ENCODE assay signal across 1 cellular context in the genomic region with DNA sequence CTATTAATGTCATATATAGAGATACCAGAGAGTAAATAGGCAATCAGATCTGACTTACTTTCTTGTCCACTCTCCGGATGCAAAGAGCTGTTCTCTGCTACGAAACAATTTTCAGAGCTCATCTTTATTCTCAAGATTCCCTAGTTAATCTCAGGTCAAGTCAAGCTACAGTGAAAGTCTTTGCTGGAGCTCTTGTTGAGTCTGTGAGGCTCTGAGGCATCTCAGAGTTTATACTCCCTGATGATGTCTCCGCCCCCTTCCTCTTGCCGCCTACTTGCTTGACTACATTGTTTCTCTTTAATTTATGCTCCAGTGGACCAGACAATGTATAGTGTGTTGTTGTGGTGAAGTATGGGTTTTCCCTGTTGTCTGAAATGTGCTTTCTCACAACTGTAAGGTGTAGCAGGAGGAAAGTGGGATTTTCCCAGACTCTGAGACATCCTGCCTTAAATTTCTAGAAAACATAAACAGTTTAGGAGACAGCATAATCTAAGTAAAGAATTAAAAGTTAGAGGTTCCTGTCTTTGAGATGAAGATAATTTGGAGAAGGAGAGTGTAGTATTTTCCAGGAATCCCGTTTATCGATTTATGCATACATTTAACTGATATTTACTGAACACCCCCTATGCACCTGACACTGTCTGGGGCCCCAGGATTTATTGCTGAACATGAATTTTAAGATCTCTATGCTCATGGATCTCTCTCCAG.
TF ChIP-seq lines count a peak whose summit lies in the region.

A gene (minus strand): TSS at position 203 of the 708 bp plus-strand sequence. CDS start 81 bp downstream, at position 122.

TF ChIP-seq in K562, 482 proteins besides CTCF, POLR2A, EP300 and RAD21 (continued from another document):
- TF ChIP-seq, protein P1, sequence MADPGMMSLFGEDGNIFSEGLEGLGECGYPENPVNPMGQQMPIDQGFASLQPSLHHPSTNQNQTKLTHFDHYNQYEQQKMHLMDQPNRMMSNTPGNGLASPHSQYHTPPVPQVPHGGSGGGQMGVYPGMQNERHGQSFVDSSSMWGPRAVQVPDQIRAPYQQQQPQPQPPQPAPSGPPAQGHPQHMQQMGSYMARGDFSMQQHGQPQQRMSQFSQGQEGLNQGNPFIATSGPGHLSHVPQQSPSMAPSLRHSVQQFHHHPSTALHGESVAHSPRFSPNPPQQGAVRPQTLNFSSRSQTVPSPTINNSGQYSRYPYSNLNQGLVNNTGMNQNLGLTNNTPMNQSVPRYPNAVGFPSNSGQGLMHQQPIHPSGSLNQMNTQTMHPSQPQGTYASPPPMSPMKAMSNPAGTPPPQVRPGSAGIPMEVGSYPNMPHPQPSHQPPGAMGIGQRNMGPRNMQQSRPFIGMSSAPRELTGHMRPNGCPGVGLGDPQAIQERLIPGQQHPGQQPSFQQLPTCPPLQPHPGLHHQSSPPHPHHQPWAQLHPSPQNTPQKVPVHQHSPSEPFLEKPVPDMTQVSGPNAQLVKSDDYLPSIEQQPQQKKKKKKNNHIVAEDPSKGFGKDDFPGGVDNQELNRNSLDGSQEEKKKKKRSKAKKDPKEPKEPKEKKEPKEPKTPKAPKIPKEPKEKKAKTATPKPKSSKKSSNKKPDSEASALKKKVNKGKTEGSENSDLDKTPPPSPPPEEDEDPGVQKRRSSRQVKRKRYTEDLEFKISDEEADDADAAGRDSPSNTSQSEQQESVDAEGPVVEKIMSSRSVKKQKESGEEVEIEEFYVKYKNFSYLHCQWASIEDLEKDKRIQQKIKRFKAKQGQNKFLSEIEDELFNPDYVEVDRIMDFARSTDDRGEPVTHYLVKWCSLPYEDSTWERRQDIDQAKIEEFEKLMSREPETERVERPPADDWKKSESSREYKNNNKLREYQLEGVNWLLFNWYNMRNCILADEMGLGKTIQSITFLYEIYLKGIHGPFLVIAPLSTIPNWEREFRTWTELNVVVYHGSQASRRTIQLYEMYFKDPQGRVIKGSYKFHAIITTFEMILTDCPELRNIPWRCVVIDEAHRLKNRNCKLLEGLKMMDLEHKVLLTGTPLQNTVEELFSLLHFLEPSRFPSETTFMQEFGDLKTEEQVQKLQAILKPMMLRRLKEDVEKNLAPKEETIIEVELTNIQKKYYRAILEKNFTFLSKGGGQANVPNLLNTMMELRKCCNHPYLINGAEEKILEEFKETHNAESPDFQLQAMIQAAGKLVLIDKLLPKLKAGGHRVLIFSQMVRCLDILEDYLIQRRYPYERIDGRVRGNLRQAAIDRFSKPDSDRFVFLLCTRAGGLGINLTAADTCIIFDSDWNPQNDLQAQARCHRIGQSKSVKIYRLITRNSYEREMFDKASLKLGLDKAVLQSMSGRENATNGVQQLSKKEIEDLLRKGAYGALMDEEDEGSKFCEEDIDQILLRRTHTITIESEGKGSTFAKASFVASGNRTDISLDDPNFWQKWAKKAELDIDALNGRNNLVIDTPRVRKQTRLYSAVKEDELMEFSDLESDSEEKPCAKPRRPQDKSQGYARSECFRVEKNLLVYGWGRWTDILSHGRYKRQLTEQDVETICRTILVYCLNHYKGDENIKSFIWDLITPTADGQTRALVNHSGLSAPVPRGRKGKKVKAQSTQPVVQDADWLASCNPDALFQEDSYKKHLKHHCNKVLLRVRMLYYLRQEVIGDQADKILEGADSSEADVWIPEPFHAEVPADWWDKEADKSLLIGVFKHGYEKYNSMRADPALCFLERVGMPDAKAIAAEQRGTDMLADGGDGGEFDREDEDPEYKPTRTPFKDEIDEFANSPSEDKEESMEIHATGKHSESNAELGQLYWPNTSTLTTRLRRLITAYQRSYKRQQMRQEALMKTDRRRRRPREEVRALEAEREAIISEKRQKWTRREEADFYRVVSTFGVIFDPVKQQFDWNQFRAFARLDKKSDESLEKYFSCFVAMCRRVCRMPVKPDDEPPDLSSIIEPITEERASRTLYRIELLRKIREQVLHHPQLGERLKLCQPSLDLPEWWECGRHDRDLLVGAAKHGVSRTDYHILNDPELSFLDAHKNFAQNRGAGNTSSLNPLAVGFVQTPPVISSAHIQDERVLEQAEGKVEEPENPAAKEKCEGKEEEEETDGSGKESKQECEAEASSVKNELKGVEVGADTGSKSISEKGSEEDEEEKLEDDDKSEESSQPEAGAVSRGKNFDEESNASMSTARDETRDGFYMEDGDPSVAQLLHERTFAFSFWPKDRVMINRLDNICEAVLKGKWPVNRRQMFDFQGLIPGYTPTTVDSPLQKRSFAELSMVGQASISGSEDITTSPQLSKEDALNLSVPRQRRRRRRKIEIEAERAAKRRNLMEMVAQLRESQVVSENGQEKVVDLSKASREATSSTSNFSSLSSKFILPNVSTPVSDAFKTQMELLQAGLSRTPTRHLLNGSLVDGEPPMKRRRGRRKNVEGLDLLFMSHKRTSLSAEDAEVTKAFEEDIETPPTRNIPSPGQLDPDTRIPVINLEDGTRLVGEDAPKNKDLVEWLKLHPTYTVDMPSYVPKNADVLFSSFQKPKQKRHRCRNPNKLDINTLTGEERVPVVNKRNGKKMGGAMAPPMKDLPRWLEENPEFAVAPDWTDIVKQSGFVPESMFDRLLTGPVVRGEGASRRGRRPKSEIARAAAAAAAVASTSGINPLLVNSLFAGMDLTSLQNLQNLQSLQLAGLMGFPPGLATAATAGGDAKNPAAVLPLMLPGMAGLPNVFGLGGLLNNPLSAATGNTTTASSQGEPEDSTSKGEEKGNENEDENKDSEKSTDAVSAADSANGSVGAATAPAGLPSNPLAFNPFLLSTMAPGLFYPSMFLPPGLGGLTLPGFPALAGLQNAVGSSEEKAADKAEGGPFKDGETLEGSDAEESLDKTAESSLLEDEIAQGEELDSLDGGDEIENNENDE (IDR thresholded peaks at IDR 0.05; ENCODE audit: low read depth, low read length): no peak
